In genomic region chr21:42971897-42972275, GRCh38 we compare ENCODE assay signal across 19 cellular contexts. TPM values are rescaled to one million over a fixed set of nuclear protein-coding genes. Genes with fewer than 3 reads are reported as not detected.
DNase-seq lines count a peak whose midpoint lies in the region; ATAC-seq and TF ChIP-seq lines count a peak whose summit lies in the region.
"Had no signal": no experiment of that assay in that cellular context is flagged by ENCODE, and none has a peak within 500 bp of the region (broad histone marks: within the 10 kb centered on the region; RNA-seq: fewer than 3 reads in every experiment).

No MANE protein-coding gene starts in this region.

- H3F3A ChIP-seq in GM23338 (replicated peaks; ENCODE audit: low read depth), result no peaks in the 10 kb centered on the region
- H3F3A ChIP-seq in OCI-LY1 (ENCODE audit: insufficient read depth, low read length), result no peaks in the 10 kb centered on the region

- POLR2A ChIA-PET in GM10248 (lab: Yijun Ruan, JAX), result no interaction called here

- intact Hi-C loops in posterior vena cava (cut with DNase I), result no loop called here

- H3K9ac ChIP-seq in OCI-LY1 (ENCODE audit: low read length), result no peak overlapping the region

- H3K27me3 Mint-ChIP-seq in GM23338 (ENCODE audit: insufficient read depth, low read depth, poor library complexity), result peaks cover 20% of the 10 kb centered on the region

- H3K27me3 ChIP-seq in GM23338 (ENCODE audit: insufficient read depth) (no peaks in the 10 kb centered on the region), OCI-LY1 (ENCODE audit: insufficient read depth, low read length) (no peaks in the 10 kb centered on the region)
- H3K27me3 ChIP-seq: gastrocnemius medialis, tibial artery had no signal

- H3K4me1 Mint-ChIP-seq in GM23338, result peaks cover 36% of the 10 kb centered on the region

- H3K36me3 Mint-ChIP-seq in GM23338 (ENCODE audit: low read depth), result peaks cover 10% of the 10 kb centered on the region

- TF ChIP-seq CTCF in GM23338 (conservative IDR thresholded peaks at IDR 0.05; ENCODE audit: low read depth in 2 of 2) (no peak), OCI-LY1 (IDR thresholded peaks at IDR 0.05; ENCODE audit: low read length) (no peak), GM10248 (IDR thresholded peaks at IDR 0.05; ENCODE audit: control extremely low read depth, extremely low read depth, low read depth, missing control alignments) (no peak)

- peaks cover 9% of the 10 kb centered on the region for H3K9me3 Mint-ChIP-seq in GM23338

- peak overlapping the region; percentile 77 for H3K27ac Mint-ChIP-seq in GM23338

- H3K9me2 ChIP-seq in GM23338 (ENCODE audit: insufficient read depth) (peaks cover 3% of the 10 kb centered on the region; the same call in 1 of the 2 replicates), OCI-LY1 (ENCODE audit: low read depth, low read length) (no peaks in the 10 kb centered on the region)

- H4K20me1 ChIP-seq in GM23338 (replicated peaks; ENCODE audit: insufficient read depth), result no peaks in the 10 kb centered on the region
- H4K20me1 ChIP-seq in OCI-LY1 (ENCODE audit: insufficient read depth, low read length), result no peaks in the 10 kb centered on the region

- DNase-seq in GM23338 (ENCODE audit: low spot score) (peak; percentile 41), islet precursor cell (peak; percentile 76), posterior vena cava (ENCODE audit: low spot score) (peak; percentile 37), GM10248 (ENCODE audit: extremely low spot score) (no peak), HuH-7.5 (ENCODE audit: low spot score) (no peak), NCI-H748 (lab: John Stamatoyannopoulos, UW; ENCODE audit: unreplicated experiment) (no peak)
- DNase-seq: activated CD4-positive, alpha-beta T cell treated with anti-CD3 and anti-CD28 coated beads, Interleukin-2, amount 50 U/mL, for 4 hours; activated T-cell treated with anti-CD3 and anti-CD28 coated beads, Interleukin-2, amount 50 U/mL, for 48 hours; cerebellar nuclear complex; DMS153; gastrocnemius medialis; GOT3; NCI-H1417 treated with DMSO at 0.1 percent for 48 hours; NCI-H446; stimulated activated CD4-positive, alpha-beta T cell treated with anti-CD3 and anti-CD28 coated beads, Interleukin-4, amount 100 ng/mL, for 1 hour; tibial artery had no signal

- H3K4me2 ChIP-seq in GM23338 (peak overlapping the region; percentile 42; the same call in 1 of the 2 replicates), OCI-LY1 (ENCODE audit: low read length) (no peak overlapping the region)

- H3K4me1 ChIP-seq in GM23338 (ENCODE audit: insufficient read depth), result peaks cover 34% of the 10 kb centered on the region
- peaks cover 33% of the 10 kb centered on the region for H3K4me1 ChIP-seq in OCI-LY1 (ENCODE audit: insufficient read depth, low read length, severe bottlenecking)

- H2AFZ ChIP-seq in GM23338 (no peak overlapping the region), OCI-LY1 (ENCODE audit: low read length) (no peak overlapping the region)

- peaks cover 6% of the 10 kb centered on the region for H3K36me3 ChIP-seq in GM23338 (ENCODE audit: insufficient read depth)
- peaks cover 6% of the 10 kb centered on the region; the same call in 1 of the 2 replicates for H3K36me3 ChIP-seq in OCI-LY1 (ENCODE audit: insufficient read depth, low read length)
- H3K36me3 ChIP-seq: gastrocnemius medialis, tibial artery had no signal

- peak overlapping the region; percentile 92 for H3K27ac ChIP-seq in GM23338 (ENCODE audit: low read depth)
- H3K27ac ChIP-seq in OCI-LY1 (ENCODE audit: low read depth, low read length, poor library complexity, severe bottlenecking), result peak overlapping the region; percentile 34
- H3K27ac ChIP-seq: gastrocnemius medialis, tibial artery had no signal

- peaks cover 18% of the 10 kb centered on the region for H3K79me2 ChIP-seq in GM23338 (replicated peaks; ENCODE audit: insufficient read depth)
- H3K79me2 ChIP-seq in OCI-LY1 (ENCODE audit: insufficient read depth, low read length), result peaks cover 17% of the 10 kb centered on the region

- CTCF ChIA-PET in GM10248 (lab: Yijun Ruan, JAX), result no interaction called here

- H3K4me3 ChIP-seq in GM23338 (no peak overlapping the region), OCI-LY1 (ENCODE audit: low read depth, low read length, poor library complexity, severe bottlenecking) (no peak overlapping the region)
- H3K4me3 ChIP-seq: gastrocnemius medialis, tibial artery had no signal

- H3K4me3 Mint-ChIP-seq in GM23338, result peak overlapping the region; percentile 17; the same call in 1 of the 3 replicates

- ATAC-seq in GM23338, result peak; percentile 7
- ATAC-seq in GM18873 (IDR thresholded peaks at IDR 0.05; ENCODE audit: low FRiP score, unreplicated experiment), result no peak
- ATAC-seq: gastrocnemius medialis had no signal

- H3K9me3 ChIP-seq in OCI-LY1 (ENCODE audit: low read length), result no peaks in the 10 kb centered on the region
- H3K9me3 ChIP-seq: gastrocnemius medialis, tibial artery had no signal

TF ChIP-seq in GM23338, 12 proteins besides CTCF, POLR2A, EP300 and RAD21:
- 0 out of 2 replicates have a peak, but pooled peaks have one; percentile 19 for TF ChIP-seq POLR2AphosphoS5 (IDR thresholded peaks at IDR 0.05; ENCODE audit: low read depth)
- no peak for TF ChIP-seq ZNF114 (CRISPR knock-in tag; IDR thresholded peaks at IDR 0.05)

RNA-seq across cellular contexts. Expression of gene PKNOX1, which starts 2.5 kb away (rescaled TPM):
- 21.9 and 29.9 TPM in 2 replicates for total RNA-seq in GM23338 (2014; rRNA removed; shearing (Covaris generic))
- 76.7 and 79.9 TPM in 2 replicates for polyA plus RNA-seq in GM23338 (2016; fragmentation: Nextera tagmentation; extraction: Ambion mirVana)
- total RNA-seq in posterior vena cava, result 10 to 100 TPM; 22.5 to 22.7 TPM

RNA-seq across cellular contexts. Expression of gene ERVH48-1, which starts 46.5 kb away (rescaled TPM):
- 37.0 and 44.2 TPM in 2 replicates for total RNA-seq in GM23338 (2014; rRNA removed; shearing (Covaris generic))
- polyA plus RNA-seq in GM23338 (2016; fragmentation: Nextera tagmentation; extraction: Ambion mirVana), result 31.7 and 34.1 TPM in 2 replicates
- not detected for total RNA-seq in posterior vena cava
- total RNA-seq: gastrocnemius medialis, kidney epithelial cell had no signal

Comparison
In these comparisons a context has a peak if more than half of its experiments do, and no peak if none do; other contexts are left out.
1. DNase-seq: peak in GM23338 (single experiment), islet precursor cell (single experiment) and posterior vena cava (single experiment); none in GM10248 (single experiment), HuH-7.5 (single experiment) and NCI-H748 (single experiment).
2. RNA of gene ERVH48-1, which starts 46.5 kb away (total RNA-seq): 37.0 to 44.2 TPM in GM23338; not detected in posterior vena cava; every median in the first group is over 10 times any median in the second.